Comparison of ENCODE assay signal across 9 cellular contexts in genomic region chr7:20440472-20441105, GRCh38.
DNase-seq lines count a peak whose midpoint lies in the region; ATAC-seq, FAIRE-seq and TF ChIP-seq lines count a peak whose summit lies in the region.
"Had no signal": no experiment of that assay in that cellular context is flagged by ENCODE, and none has a peak within 500 bp of the region (broad histone marks: within the 10 kb centered on the region; RNA-seq: fewer than 3 reads in every experiment).

No MANE protein-coding gene starts in this region.

- peak; percentile 46 for TF ChIP-seq CTCF in cardiac fibroblast (IDR thresholded peaks at IDR 0.05; ENCODE audit: low read depth, low read length)

- peaks cover 43% of the 10 kb centered on the region for H3K4me1 ChIP-seq in Karpas-422 (ENCODE audit: low read length)

- FAIRE-seq in H54 (lab: Jason Lieb, UNC) = no peak

- TF ChIP-seq POLR2A in H54 (IDR thresholded peaks at IDR 0.05; ENCODE audit: low read depth, low read length) = no peak

- H4K20me1 ChIP-seq in Karpas-422 (ENCODE audit: insufficient read depth, low read depth, low read length) = no peaks in the 10 kb centered on the region; the same call in 1 of the 2 replicates

- H3K27me3 ChIP-seq in Karpas-422 (ENCODE audit: low read length) = no peaks in the 10 kb centered on the region

- no peaks in the 10 kb centered on the region for H3K9me3 ChIP-seq in Karpas-422 (ENCODE audit: low read length)

- H3K27ac ChIP-seq in Karpas-422 (ENCODE audit: low read length) = no peak overlapping the region

- no peak overlapping the region for H2AFZ ChIP-seq in Karpas-422 (ENCODE audit: low read length)

- ATAC-seq in GM21825 (IDR thresholded peaks at IDR 0.05; ENCODE audit: unreplicated experiment) = no peak
- ATAC-seq in HG03432 (IDR thresholded peaks at IDR 0.05; ENCODE audit: unreplicated experiment) = no peak
- ATAC-seq: activated naive CD4-positive, alpha-beta T cell treated with anti-CD3 and anti-CD28 coated beads, Interleukin-2, amount 50 U/mL, for 72 hours had no signal

- no peaks in the 10 kb centered on the region for H3K79me2 ChIP-seq in Karpas-422 (ENCODE audit: low read length)

- no peak overlapping the region for H3K4me3 ChIP-seq in Karpas-422 (ENCODE audit: low read length)
- no peak overlapping the region for H3K4me3 ChIP-seq in cardiac fibroblast (replicated peaks in 1 of 2; ENCODE audit: low read depth in 2 of 2, low read length in 2 of 2)

- no peak overlapping the region for H3K9ac ChIP-seq in Karpas-422 (ENCODE audit: low read length)

- DNase-seq in ELR (ENCODE audit: low read depth) (peak; percentile 22), Karpas-422 (peak; percentile 80), cardiac fibroblast (ENCODE audit: low read depth in 2 of 2) (peak; percentile 52 to 70), myocyte (ENCODE audit: low read depth) (peak; percentile 56), H54 (ENCODE audit: insufficient read length, low spot score) (no peak)
- no peak for DNase-seq in activated naive CD4-positive, alpha-beta T cell (lab: John Stamatoyannopoulos, UW)

- no peak overlapping the region for H3K4me2 ChIP-seq in Karpas-422 (ENCODE audit: low read depth, low read length, poor library complexity, severe bottlenecking)

- no peaks in the 10 kb centered on the region for H3K36me3 ChIP-seq in Karpas-422 (ENCODE audit: insufficient read depth, low read length)

- no peaks in the 10 kb centered on the region for H3K9me2 ChIP-seq in Karpas-422 (replicated peaks; ENCODE audit: insufficient read depth, low read length)

Comparison
In these comparisons a context has a peak if more than half of its experiments do, and no peak if none do; other contexts are left out.
1. DNase-seq: peak in ELR (single experiment), Karpas-422 (single experiment), cardiac fibroblast (2 of 2) and myocyte (single experiment); none in H54 (single experiment) and activated naive CD4-positive, alpha-beta T cell (0 of 4).